26 cellular contexts compared by ENCODE assay signal in genomic region chr16:47986031-47986430, GRCh38.
"Had no signal": no experiment of that assay in that cellular context is flagged by ENCODE, and none has a peak within 500 bp of the region (broad histone marks: within the 10 kb centered on the region; RNA-seq: fewer than 3 reads in every experiment).

No MANE protein-coding gene starts in this region.

- H3K9me3 Mint-ChIP-seq: activated CD4-positive, alpha-beta memory T cell treated with anti-CD3 and anti-CD28 coated beads, Interleukin-2, amount 10 ng/mL, durations not matched to agents 7 days and 5 days; activated naive CD4-positive, alpha-beta T cell treated with anti-CD3 and anti-CD28 coated beads, Interleukin-2, amount 10 ng/mL, durations not matched to agents 7 days and 5 days; activated naive CD8-positive, alpha-beta T cell treated with anti-CD3 and anti-CD28 coated beads, Interleukin-2, amount 10 ng/mL, durations not matched to agents 7 days and 5 days; activated T-helper 17 cell treated with anti-CD3 and anti-CD28 coated beads, Interleukin-2, amount 50 U/mL, for 72 hours had no signal

- H3K27ac Mint-ChIP-seq: activated CD4-positive, alpha-beta memory T cell treated with anti-CD3 and anti-CD28 coated beads, Interleukin-2, amount 10 ng/mL, durations not matched to agents 7 days and 5 days; activated CD4-positive, alpha-beta T cell treated with anti-CD3 and anti-CD28 coated beads for 36 hours; activated naive CD4-positive, alpha-beta T cell treated with anti-CD3 and anti-CD28 coated beads, Interleukin-2, amount 10 ng/mL, durations not matched to agents 7 days and 5 days; activated naive CD8-positive, alpha-beta T cell treated with anti-CD3 and anti-CD28 coated beads, Interleukin-2, amount 10 ng/mL, durations not matched to agents 7 days and 5 days; activated T-helper 17 cell treated with anti-CD3 and anti-CD28 coated beads, Interleukin-2, amount 50 U/mL, for 72 hours had no signal

- H3K4me1 Mint-ChIP-seq: activated CD4-positive, alpha-beta memory T cell treated with anti-CD3 and anti-CD28 coated beads, Interleukin-2, amount 10 ng/mL, durations not matched to agents 7 days and 5 days; activated CD4-positive, alpha-beta T cell treated with anti-CD3 and anti-CD28 coated beads for 36 hours; activated naive CD4-positive, alpha-beta T cell treated with anti-CD3 and anti-CD28 coated beads, Interleukin-2, amount 10 ng/mL, durations not matched to agents 7 days and 5 days; activated naive CD8-positive, alpha-beta T cell treated with anti-CD3 and anti-CD28 coated beads, Interleukin-2, amount 10 ng/mL, durations not matched to agents 7 days and 5 days; activated T-helper 17 cell treated with anti-CD3 and anti-CD28 coated beads, Interleukin-2, amount 50 U/mL, for 72 hours had no signal

- H3K4me3 Mint-ChIP-seq: activated CD4-positive, alpha-beta memory T cell treated with anti-CD3 and anti-CD28 coated beads, Interleukin-2, amount 10 ng/mL, durations not matched to agents 7 days and 5 days; activated CD4-positive, alpha-beta T cell treated with anti-CD3 and anti-CD28 coated beads for 36 hours; activated naive CD4-positive, alpha-beta T cell treated with anti-CD3 and anti-CD28 coated beads, Interleukin-2, amount 10 ng/mL, durations not matched to agents 7 days and 5 days; activated naive CD8-positive, alpha-beta T cell treated with anti-CD3 and anti-CD28 coated beads, Interleukin-2, amount 10 ng/mL, durations not matched to agents 7 days and 5 days; activated T-helper 17 cell treated with anti-CD3 and anti-CD28 coated beads, Interleukin-2, amount 50 U/mL, for 72 hours had no signal

- ATAC-seq: activated CD4-positive, alpha-beta T cell treated with anti-CD3 and anti-CD28 coated beads for 36 hours; activated T-helper 17 cell treated with anti-CD3 and anti-CD28 coated beads, Interleukin-2, amount 50 U/mL, for 72 hours had no signal

- H3K27me3 Mint-ChIP-seq: activated CD4-positive, alpha-beta memory T cell treated with anti-CD3 and anti-CD28 coated beads, Interleukin-2, amount 10 ng/mL, durations not matched to agents 7 days and 5 days; activated naive CD4-positive, alpha-beta T cell treated with anti-CD3 and anti-CD28 coated beads, Interleukin-2, amount 10 ng/mL, durations not matched to agents 7 days and 5 days had no signal

- H3K36me3 Mint-ChIP-seq: activated naive CD4-positive, alpha-beta T cell treated with anti-CD3 and anti-CD28 coated beads, Interleukin-2, amount 10 ng/mL, durations not matched to agents 7 days and 5 days; activated naive CD8-positive, alpha-beta T cell treated with anti-CD3 and anti-CD28 coated beads, Interleukin-2, amount 10 ng/mL, durations not matched to agents 7 days and 5 days had no signal

- DNase-seq: activated CD4-positive, alpha-beta memory T cell treated with anti-CD3 and anti-CD28 coated beads, Interleukin-2, amount 10 ng/mL, durations not matched to agents 7 days and 5 days; activated CD4-positive, alpha-beta T cell treated with anti-CD3 and anti-CD28 coated beads for 36 hours; activated CD4-positive, alpha-beta T cell treated with anti-CD3 and anti-CD28 coated beads, Interleukin-2, amount 50 U/mL, for 1 hour; activated gamma-delta T cell; activated naive CD4-positive, alpha-beta T cell treated with anti-CD3 and anti-CD28 coated beads, Interleukin-2, amount 10 ng/mL, durations not matched to agents 7 days and 5 days; activated naive CD8-positive, alpha-beta T cell treated with anti-CD3 and anti-CD28 coated beads, Interleukin-2, amount 10 ng/mL, durations not matched to agents 7 days and 5 days; activated T-cell treated with anti-CD3 and anti-CD28 coated beads for 4 hours; activated T-cell treated with anti-CD3 and anti-CD28 coated beads, Interleukin-2, amount 50 U/mL, for 48 hours; adrenal gland; anterior cingulate cortex; cerebellar nuclear complex; MG63; MV-4-11; NCI-H1092 treated with DMSO at 0.1 percent for 48 hours; NCI-H1417 treated with DMSO at 0.1 percent for 48 hours; NCI-H1694; NCI-H2029; NCI-H2107; NCI-H2171 treated with DMSO at 0.1 percent for 48 hours; NCI-H345; NCI-H510A treated with DMSO at 0.1 percent for 48 hours; NCI-H748 treated with DMSO at 0.1 percent for 48 hours; SIG-M5; T-helper 2 cell; T1000 had no signal
